Comparison of ENCODE assay signal across 7 cellular contexts in genomic region chr17:46942441-46943217, GRCh38. TPM values are rescaled to one million over a fixed set of nuclear protein-coding genes. Genes with fewer than 3 reads are reported as not detected.
A peak's percentile ranks its signal among the peaks of the same experiment; 100 is the strongest.
DNase-seq lines count a peak whose midpoint lies in the region; ATAC-seq and TF ChIP-seq lines count a peak whose summit lies in the region.

No MANE protein-coding gene starts in this region.

- intact Hi-C loops in right cardiac atrium (cut with DNase I) = loop anchor here (5.0 to 10.0 kb wide), 4 partner anchors 55 to 100 kb away; no protein-coding TSS in a partner anchor

- H3K27ac ChIP-seq in angular gyrus (ENCODE audit: low read depth, low read length) (peak overlapping the region; percentile 77), right cardiac atrium (ENCODE audit: low read length) (no peak overlapping the region)

- WGBS in right cardiac atrium = 58% methylated on average over 10 of the region's 10 CpGs

- peak; percentile 42 to 71 for ATAC-seq in right cardiac atrium
- ATAC-seq in GM21717 (IDR thresholded peaks at IDR 0.05; ENCODE audit: unreplicated experiment) = no peak

- H3K27me3 ChIP-seq in right cardiac atrium (ENCODE audit: control insufficient read depth, insufficient read depth) = no peaks in the 10 kb centered on the region

- DNase-seq in GM04503 (ENCODE audit: low read depth) (peak; percentile 19), NB4 (ENCODE audit: low read depth) (peak; percentile 75), SK-MEL-5 (ENCODE audit: low read depth, low spot score) (peak; percentile 77), right cardiac atrium (peak; percentile 73 to 89 (median 85)), retina (peak; percentile 60)

- no peaks in the 10 kb centered on the region for H3K9me3 ChIP-seq in right cardiac atrium (ENCODE audit: control insufficient read depth, low read length)

- in situ Hi-C loops in SK-MEL-5 (cut with HindIII; ENCODE audit: low pct_unique_long_range_greater_than_20kb, low sequenced_read_pairs) = no loop called here

- no peak for TF ChIP-seq POLR2A in NB4 (IDR thresholded peaks at IDR 0.05; ENCODE audit: extremely low read depth, insufficient read length)

- TF ChIP-seq CTCF in NB4 (IDR thresholded peaks at IDR 0.05; ENCODE audit: low read depth, low read length) = peak; percentile 93

- H3K4me3 ChIP-seq in NB4 (ENCODE audit: low read depth, low read length) = no peak overlapping the region
- no peak overlapping the region for H3K4me3 ChIP-seq in right cardiac atrium (ENCODE audit: low read length)

- H3K4me1 ChIP-seq in right cardiac atrium (ENCODE audit: control insufficient read depth, insufficient read depth, low read length) = peaks cover 8% of the 10 kb centered on the region

RNA-seq across cellular contexts. Expression of gene GOSR2, which starts 19.7 kb away (rescaled TPM):
- total RNA-seq in SK-MEL-5 (2014; rRNA removed; shearing (Covaris generic)) = 47.7 and 53.8 TPM in 2 replicates
- 45.2 and 54.6 TPM in 2 replicates for polyA plus RNA-seq in SK-MEL-5 (2015; cell fraction: cytosol; rRNA removed)
- 51.8 and 72.1 TPM in 2 replicates for polyA plus RNA-seq in SK-MEL-5 (2015; cell fraction: nucleus; rRNA removed)
- 10 to 100 TPM; 46.6 to 69.8 (median 48.6) TPM for total RNA-seq in right cardiac atrium
- 29.1 TPM for polyA plus RNA-seq in right cardiac atrium

RNA-seq across cellular contexts. Expression of gene RPRML, which starts 36.4 kb away (rescaled TPM):
- total RNA-seq in SK-MEL-5 (2014; rRNA removed; shearing (Covaris generic)) = not detected in 2 replicates
- 0.40 and 0.57 TPM in 2 replicates for polyA plus RNA-seq in SK-MEL-5 (2015; cell fraction: cytosol; rRNA removed)
- polyA plus RNA-seq in SK-MEL-5 (2015; cell fraction: nucleus; rRNA removed) = 1.5 TPM in 1 of 2 replicates, not detected in the other
- not detected for total RNA-seq in right cardiac atrium
- polyA plus RNA-seq in right cardiac atrium = not detected

Comparison
In these comparisons a context has a peak if more than half of its experiments do, and no peak if none do; other contexts are left out.
1. DNase-seq: peak in every context shown above with its lines; median percentile 85 in right cardiac atrium; 77 in SK-MEL-5; 75 in NB4; 60 in retina; 19 in GM04503.